ENCODE assay signal across 17 cellular contexts in the genomic region with DNA sequence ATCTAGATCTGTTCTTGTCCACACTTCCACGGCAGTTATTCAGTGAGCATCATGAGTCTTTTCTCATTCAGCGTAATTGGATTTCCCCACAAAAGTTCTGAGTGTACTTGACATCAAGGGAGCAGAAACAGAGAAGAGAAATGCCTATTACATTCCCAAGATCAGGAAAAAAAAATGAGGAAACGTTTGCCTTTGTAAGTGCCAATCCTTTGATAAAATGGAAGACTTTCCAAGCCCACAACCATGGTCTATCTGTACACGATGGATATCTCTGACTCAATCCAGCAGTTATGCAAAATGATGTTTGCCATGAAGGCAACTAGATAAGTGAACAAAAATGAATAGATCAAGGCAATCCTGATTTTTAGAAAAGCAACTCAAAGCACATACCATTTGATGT. TPM values are rescaled to one million over a fixed set of nuclear protein-coding genes. Genes with fewer than 3 reads are reported as not detected.
DNase-seq lines count a peak whose midpoint lies in the region; ATAC-seq and TF ChIP-seq lines count a peak whose summit lies in the region.
"Had no signal": no experiment of that assay in that cellular context is flagged by ENCODE, and none has a peak within 500 bp of the region (broad histone marks: within the 10 kb centered on the region; RNA-seq: fewer than 3 reads in every experiment).

No MANE protein-coding gene starts in this region.

- intact Hi-C loops in mucosa of descending colon (cut with DNase I, micrococcal nuclease): no loop called here

- H3K27ac ChIP-seq in CD4-positive, CD25-positive, alpha-beta regulatory T cell (ENCODE audit: insufficient read depth, low read length, poor library complexity, severe bottlenecking): no peak overlapping the region
- H3K27ac ChIP-seq: PC-9, RWPE1 had no signal

- H3K27me3 Mint-ChIP-seq in activated T-cell treated with anti-CD3 and anti-CD28 coated beads, Interleukin-2, amount 50 U/mL, for 24 hours: no peaks in the 10 kb centered on the region
- no peaks in the 10 kb centered on the region for H3K27me3 Mint-ChIP-seq in CD4-positive, CD25-positive, alpha-beta regulatory T cell
- H3K27me3 Mint-ChIP-seq: B cell had no signal

- H3K4me3 Mint-ChIP-seq in activated T-cell treated with anti-CD3 and anti-CD28 coated beads, Interleukin-2, amount 50 U/mL, for 24 hours: no peak overlapping the region
- no peak overlapping the region for H3K4me3 Mint-ChIP-seq in CD4-positive, CD25-positive, alpha-beta regulatory T cell
- H3K4me3 Mint-ChIP-seq: B cell, CD14-positive monocyte had no signal

- H3K27me3 ChIP-seq in CD4-positive, CD25-positive, alpha-beta regulatory T cell (ENCODE audit: control insufficient read depth, insufficient read depth, low read length): no peaks in the 10 kb centered on the region
- no peaks in the 10 kb centered on the region for H3K27me3 ChIP-seq in HAP-1 (ENCODE audit: low read depth)

- H3K4me1 ChIP-seq in CD4-positive, CD25-positive, alpha-beta regulatory T cell (ENCODE audit: control insufficient read depth, insufficient read depth, low read length, poor library complexity, severe bottlenecking): peaks cover 16% of the 10 kb centered on the region
- H3K4me1 ChIP-seq in HAP-1 (no peaks in the 10 kb centered on the region), mucosa of descending colon (ENCODE audit: low read depth) (no peaks in the 10 kb centered on the region)

- TF ChIP-seq CTCF in mucosa of descending colon (IDR thresholded peaks at IDR 0.05): no peak

- H3K4me3 ChIP-seq in CD4-positive, CD25-positive, alpha-beta regulatory T cell (ENCODE audit: low read depth, low read length): no peak overlapping the region
- H3K4me3 ChIP-seq in HAP-1 (no peak overlapping the region), mucosa of descending colon (no peak overlapping the region)
- H3K4me3 ChIP-seq: PC-9 had no signal

- H3K9me3 Mint-ChIP-seq in activated T-cell treated with anti-CD3 and anti-CD28 coated beads, Interleukin-2, amount 50 U/mL, for 24 hours: no peaks in the 10 kb centered on the region
- H3K9me3 Mint-ChIP-seq in CD4-positive, CD25-positive, alpha-beta regulatory T cell: no peaks in the 10 kb centered on the region
- H3K9me3 Mint-ChIP-seq: CD14-positive monocyte had no signal

- peak overlapping the region; percentile 64 for H3K27ac Mint-ChIP-seq in activated T-cell treated with anti-CD3 and anti-CD28 coated beads, Interleukin-2, amount 50 U/mL, for 24 hours
- H3K27ac Mint-ChIP-seq in CD4-positive, CD25-positive, alpha-beta regulatory T cell: peak overlapping the region in 2 of 3 donors; percentile 42 to 87
- H3K27ac Mint-ChIP-seq: B cell had no signal

- H3K4me1 Mint-ChIP-seq in activated T-cell treated with anti-CD3 and anti-CD28 coated beads, Interleukin-2, amount 50 U/mL, for 24 hours (ENCODE audit: low read depth): peaks cover 23% of the 10 kb centered on the region
- peaks cover 9 to 28% (median 18%) of the 10 kb centered on the region in 4 donors for H3K4me1 Mint-ChIP-seq in CD4-positive, CD25-positive, alpha-beta regulatory T cell
- H3K4me1 Mint-ChIP-seq: CD14-positive monocyte had no signal

- no peaks in the 10 kb centered on the region for H3K9me3 ChIP-seq in CD4-positive, CD25-positive, alpha-beta regulatory T cell (ENCODE audit: control insufficient read depth in 2 of 2, low read length in 2 of 2)
- no peaks in the 10 kb centered on the region for H3K9me3 ChIP-seq in HAP-1
- no peaks in the 10 kb centered on the region for H3K9me3 ChIP-seq in mucosa of descending colon

- DNase-seq in activated T-cell treated with anti-CD3 and anti-CD28 coated beads, Interleukin-2, amount 50 U/mL, for 24 hours: no peak
- DNase-seq in activated T-cell treated with anti-CD3 and anti-CD28 coated beads, Interleukin-2, amount 50 U/mL, for 1 hour: no peak
- no peak for DNase-seq in CD4-positive, CD25-positive, alpha-beta regulatory T cell
- DNase-seq in NCI-H226: peak; percentile 73
- peak; percentile 21 for DNase-seq in astrocyte of the hippocampus (ENCODE audit: low read depth, low spot score)
- DNase-seq in NCI-H1417 (lab: John Stamatoyannopoulos, UW): no peak
- no peak for DNase-seq in HAP-1 (ENCODE audit: low spot score in 2 of 2)
- DNase-seq in mucosa of descending colon: no peak
- DNase-seq: EL, GF-D8, IMR-90, NCI-H187, PC-9, SHP77 treated with DMSO at 0.1 percent for 48 hours had no signal

- ATAC-seq in CD4-positive, CD25-positive, alpha-beta regulatory T cell (ENCODE audit: low read depth in 2 of 2): no peak
- no peak for ATAC-seq in mucosa of descending colon

- in situ Hi-C loops in HAP-1 (cut with MboI; ENCODE audit: low sequenced_read_pairs): no loop called here

- H3K36me3 ChIP-seq in CD4-positive, CD25-positive, alpha-beta regulatory T cell (ENCODE audit: control insufficient read depth, insufficient read depth, low read length): peaks cover 85% of the 10 kb centered on the region
- H3K36me3 ChIP-seq in HAP-1 (replicated peaks) (no peaks in the 10 kb centered on the region), mucosa of descending colon (ENCODE audit: low read depth) (no peaks in the 10 kb centered on the region)

- H3K36me3 Mint-ChIP-seq in activated T-cell treated with anti-CD3 and anti-CD28 coated beads, Interleukin-2, amount 50 U/mL, for 24 hours (ENCODE audit: low read depth): peaks cover 91% of the 10 kb centered on the region
- H3K36me3 Mint-ChIP-seq in CD4-positive, CD25-positive, alpha-beta regulatory T cell: peaks cover 61% of the 10 kb centered on the region

RNA-seq across cellular contexts. Expression of gene KANK1, which starts 53.9 kb away (rescaled TPM):
- total RNA-seq in CD4-positive, CD25-positive, alpha-beta regulatory T cell: 14.8 TPM
- 1 to 10 TPM; 3.2 to 7.8 (median 4.7) TPM for polyA plus RNA-seq in CD4-positive, CD25-positive, alpha-beta regulatory T cell
- 10 to 100 TPM; 23.1 to 65.3 (median 26.5) TPM for total RNA-seq in mucosa of descending colon

Comparison
In these comparisons a context has a peak if more than half of its experiments do, and no peak if none do; other contexts are left out.
1. DNase-seq: peak in NCI-H226 (single experiment) and astrocyte of the hippocampus (single experiment); none in activated T-cell treated with anti-CD3 and anti-CD28 coated beads, Interleukin-2, amount 50 U/mL, for 24 hours (single experiment), activated T-cell treated with anti-CD3 and anti-CD28 coated beads, Interleukin-2, amount 50 U/mL, for 1 hour (single experiment), CD4-positive, CD25-positive, alpha-beta regulatory T cell (0 of 3), NCI-H1417 (0 of 3), HAP-1 (0 of 2) and mucosa of descending colon (0 of 3).